20 cellular contexts compared by ENCODE assay signal in the genomic region with DNA sequence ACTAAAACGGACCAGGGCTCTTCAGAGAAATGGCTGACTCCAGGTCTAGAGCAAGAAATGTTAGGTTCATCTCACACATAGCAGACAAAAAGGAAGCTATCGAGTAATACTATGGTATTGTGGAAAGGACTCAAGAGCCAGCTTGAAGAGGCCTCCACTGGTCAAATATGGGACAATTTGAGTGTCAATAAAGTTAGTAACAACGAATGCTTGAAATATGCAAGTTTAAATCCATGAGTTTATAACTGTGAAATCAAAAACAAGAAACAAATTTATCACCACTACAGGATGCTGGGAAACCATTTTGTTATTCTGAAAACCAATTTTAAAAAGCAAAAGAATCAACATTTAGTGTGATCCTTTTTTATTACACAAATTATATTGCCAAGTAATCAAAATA. TPM values are rescaled to one million over a fixed set of nuclear protein-coding genes. Genes with fewer than 3 reads are reported as not detected.
DNase-seq lines count a peak whose midpoint lies in the region; ATAC-seq, FAIRE-seq and TF ChIP-seq lines count a peak whose summit lies in the region.
"Had no signal": no experiment of that assay in that cellular context is flagged by ENCODE, and none has a peak within 500 bp of the region (broad histone marks: within the 10 kb centered on the region; RNA-seq: fewer than 3 reads in every experiment).

No MANE protein-coding gene starts in this region.

- peak; percentile 6 for FAIRE-seq in H54 (lab: Jason Lieb, UNC)

- intact Hi-C loops in heart right ventricle (cut with DNase I) = loop anchor here in 3 of 10 donors (5.0 to 10.0 kb wide), 3 partner anchors 48 to 53 kb away; a partner anchor contains a TSS
- intact Hi-C loops in dendritic cell treated with granulocyte-macrophage colony-stimulating factor and Interleukin-4, amounts not matched to agents 40 ng/mL and 50 ng/mL, for 4 days (cut with micrococcal nuclease) = no loop called here
- intact Hi-C loops in testis (cut with DNase I; ENCODE audit: low total_unique reads) = no loop called here

- 82 to 88% methylated on average over 3 of the region's 3 CpGs for WGBS in heart right ventricle, 2 donors
- 79 to 88% methylated on average over 3 of the region's 3 CpGs for WGBS in testis, 2 donors

- no peak for DNase-seq in heart right ventricle
- no peak for DNase-seq in right atrium auricular region (ENCODE audit: low spot score)
- no peak for DNase-seq in H54 (ENCODE audit: insufficient read length, low spot score)
- no peak for DNase-seq in NCI-H146 (lab: John Stamatoyannopoulos, UW)
- DNase-seq in testis = no peak
- DNase-seq: activated CD4-positive, alpha-beta T cell treated with anti-CD3 and anti-CD28 coated beads, Interleukin-2, amount 10 ng/mL, durations not matched to agents 24 days and 14 days; activated naive CD4-positive, alpha-beta T cell treated with anti-CD3 and anti-CD28 coated beads for 36 hours; aorta; DMS79; foreskin fibroblast; hypothalamus; naive thymus-derived CD4-positive, alpha-beta T cell; NCI-H526 treated with DMSO at 0.1 percent for 48 hours; stimulated activated naive CD4-positive, alpha-beta T cell treated with Interleukin-2 at 50 U/mL for 16 hours; thyroid gland had no signal

- H3K9me3 ChIP-seq in heart right ventricle = no peaks in the 10 kb centered on the region
- H3K9me3 ChIP-seq in right atrium auricular region = no peaks in the 10 kb centered on the region
- H3K9me3 ChIP-seq in testis = no peaks in the 10 kb centered on the region
- H3K9me3 ChIP-seq: thyroid gland had no signal

- peak overlapping the region; percentile 55 for H3K27ac Mint-ChIP-seq in dendritic cell treated with granulocyte-macrophage colony-stimulating factor and Interleukin-4, amounts not matched to agents 40 ng/mL and 50 ng/mL, for 4 days
- H3K27ac Mint-ChIP-seq: activated CD4-positive, alpha-beta T cell treated with anti-CD3 and anti-CD28 coated beads, Interleukin-2, amount 10 ng/mL, durations not matched to agents 24 days and 14 days; activated naive CD4-positive, alpha-beta T cell treated with anti-CD3 and anti-CD28 coated beads for 36 hours had no signal

- ATAC-seq in heart right ventricle (no peak), HG03571 (IDR thresholded peaks at IDR 0.05; ENCODE audit: unreplicated experiment) (no peak)
- ATAC-seq: naive thymus-derived CD4-positive, alpha-beta T cell; Right ventricle myocardium inferior; sciatic nerve had no signal

- H3K4me1 ChIP-seq in heart right ventricle (peaks cover 8 to 91% (median 80%) of the 10 kb centered on the region in 9 donors), right atrium auricular region (peaks cover 0 to 73% of the 10 kb centered on the region in 2 donors), testis (peaks cover 51% of the 10 kb centered on the region)

- peaks cover 42% of the 10 kb centered on the region for H3K4me1 Mint-ChIP-seq in dendritic cell treated with granulocyte-macrophage colony-stimulating factor and Interleukin-4, amounts not matched to agents 40 ng/mL and 50 ng/mL, for 4 days (ENCODE audit: low read depth)

- no peaks in the 10 kb centered on the region for H3K27me3 Mint-ChIP-seq in dendritic cell treated with granulocyte-macrophage colony-stimulating factor and Interleukin-4, amounts not matched to agents 40 ng/mL and 50 ng/mL, for 4 days
- H3K27me3 Mint-ChIP-seq: activated CD4-positive, alpha-beta T cell treated with anti-CD3 and anti-CD28 coated beads, Interleukin-2, amount 10 ng/mL, durations not matched to agents 24 days and 14 days; naive thymus-derived CD4-positive, alpha-beta T cell had no signal

- TF ChIP-seq POLR2A in H54 (IDR thresholded peaks at IDR 0.05; ENCODE audit: low read depth, low read length) = no peak
- TF ChIP-seq POLR2A in testis (IDR thresholded peaks at IDR 0.05) = no peak

- H3K36me3 ChIP-seq in heart right ventricle (no peaks in the 10 kb centered on the region), right atrium auricular region (no peaks in the 10 kb centered on the region), testis (ENCODE audit: low read depth, missing control alignments) (no peaks in the 10 kb centered on the region)
- H3K36me3 ChIP-seq: thyroid gland had no signal

- H3K4me3 ChIP-seq in heart right ventricle (no peak overlapping the region), right atrium auricular region (no peak overlapping the region), testis (no peak overlapping the region)
- H3K4me3 ChIP-seq: thyroid gland had no signal

- H3K27me3 ChIP-seq in heart right ventricle = no peaks in the 10 kb centered on the region
- H3K27me3 ChIP-seq in right atrium auricular region = no peaks in the 10 kb centered on the region
- no peaks in the 10 kb centered on the region for H3K27me3 ChIP-seq in testis
- H3K27me3 ChIP-seq: thyroid gland had no signal

- no peak overlapping the region for H3K4me3 Mint-ChIP-seq in dendritic cell treated with granulocyte-macrophage colony-stimulating factor and Interleukin-4, amounts not matched to agents 40 ng/mL and 50 ng/mL, for 4 days
- H3K4me3 Mint-ChIP-seq: activated CD4-positive, alpha-beta T cell treated with anti-CD3 and anti-CD28 coated beads, Interleukin-2, amount 10 ng/mL, durations not matched to agents 24 days and 14 days; activated naive CD4-positive, alpha-beta T cell treated with anti-CD3 and anti-CD28 coated beads for 36 hours had no signal

- no peaks in the 10 kb centered on the region for H3K9me3 Mint-ChIP-seq in dendritic cell treated with granulocyte-macrophage colony-stimulating factor and Interleukin-4, amounts not matched to agents 40 ng/mL and 50 ng/mL, for 4 days
- H3K9me3 Mint-ChIP-seq: activated CD4-positive, alpha-beta T cell treated with anti-CD3 and anti-CD28 coated beads, Interleukin-2, amount 10 ng/mL, durations not matched to agents 24 days and 14 days; activated naive CD4-positive, alpha-beta T cell treated with anti-CD3 and anti-CD28 coated beads for 36 hours; naive thymus-derived CD4-positive, alpha-beta T cell had no signal

- peak overlapping the region in 8 of 10 donors; percentile 31 to 80 (median 61) for H3K27ac ChIP-seq in heart right ventricle
- no peak overlapping the region for H3K27ac ChIP-seq in right atrium auricular region
- no peak overlapping the region for H3K27ac ChIP-seq in testis
- H3K27ac ChIP-seq: epithelial cell of prostate, thyroid gland had no signal

- TF ChIP-seq CTCF in heart right ventricle (IDR thresholded peaks at IDR 0.05) (no peak), right atrium auricular region (IDR thresholded peaks at IDR 0.05) (no peak), testis (IDR thresholded peaks at IDR 0.05) (no peak)

- peaks cover 6% of the 10 kb centered on the region for H3K36me3 Mint-ChIP-seq in dendritic cell treated with granulocyte-macrophage colony-stimulating factor and Interleukin-4, amounts not matched to agents 40 ng/mL and 50 ng/mL, for 4 days (ENCODE audit: low read depth)

RNA-seq across cellular contexts. Expression of a gene that starts 50.4 kb away (rescaled TPM):
- total RNA-seq in heart right ventricle = 10 to 100 TPM; 18.7 to 34.4 (median 24.4) TPM
- polyA plus RNA-seq in heart right ventricle = 10 to 100 TPM in 1 of 2 donors, 1 to 10 TPM in 1; 8.6 to 12.8 TPM
- 10 to 100 TPM; 13.9 to 16.7 TPM for total RNA-seq in right atrium auricular region
- 10 to 100 TPM; 34.6 to 40.9 TPM for total RNA-seq in testis
- polyA plus RNA-seq in testis (ENCODE audit: insufficient read depth, low read depth, low replicate concordance) = 20.3 TPM

RNA-seq across cellular contexts. Expression of a gene that starts 52.3 kb away (rescaled TPM):
- total RNA-seq in heart right ventricle = 100 to 1,000 TPM in 6 of 10 donors, 10 to 100 TPM in 4; 82.1 to 119 (median 104) TPM
- polyA plus RNA-seq in heart right ventricle = 10 to 100 TPM; 14.9 to 41.1 TPM
- total RNA-seq in right atrium auricular region = 10 to 100 TPM; 39.5 to 58.5 TPM
- total RNA-seq in testis = 10 to 100 TPM; 60.7 to 66.1 TPM
- polyA plus RNA-seq in testis (ENCODE audit: insufficient read depth, low read depth, low replicate concordance) = 50.1 TPM

Comparison
In these comparisons a context has a peak if more than half of its experiments do, and no peak if none do; other contexts are left out.
1. H3K27ac ChIP-seq: peak in heart right ventricle (8 of 10); none in right atrium auricular region (0 of 2) and testis (0 of 2).